In genomic region chr17:42307362-42307927, GRCh38 we compare ENCODE assay signal across 31 cellular contexts. TPM values are rescaled to one million over a fixed set of nuclear protein-coding genes. Genes with fewer than 3 reads are reported as not detected.
DNase-seq lines count a peak whose midpoint lies in the region; ATAC-seq, FAIRE-seq and TF ChIP-seq lines count a peak whose summit lies in the region.
"Had no signal": no experiment of that assay in that cellular context is flagged by ENCODE, and none has a peak within 500 bp of the region (broad histone marks: within the 10 kb centered on the region; RNA-seq: fewer than 3 reads in every experiment).

No MANE protein-coding gene starts in this region.

- H3K4me2 ChIP-seq in neural progenitor cell (no peak overlapping the region), GM23338 (no peak overlapping the region)
- H3K4me2 ChIP-seq: SK-N-SH, smooth muscle cell had no signal

- peaks cover 79% of the 10 kb centered on the region for H3K36me3 Mint-ChIP-seq in activated CD4-positive, alpha-beta T cell treated with anti-CD3 and anti-CD28 coated beads, Interleukin-2, amount 10 ng/mL, durations not matched to agents 7 days and 5 days (ENCODE audit: low read depth)
- H3K36me3 Mint-ChIP-seq in activated CD8-positive, alpha-beta T cell treated with anti-CD3 and anti-CD28 coated beads, Interleukin-2, amount 10 ng/mL, durations not matched to agents 7 days and 5 days (ENCODE audit: low read depth): peaks cover 72% of the 10 kb centered on the region
- no peaks in the 10 kb centered on the region for H3K36me3 Mint-ChIP-seq in neural progenitor cell
- no peaks in the 10 kb centered on the region; the same call in 2 of the 3 replicates for H3K36me3 Mint-ChIP-seq in GM23338 (ENCODE audit: low read depth)
- H3K36me3 Mint-ChIP-seq: brain had no signal

- H3K27ac Mint-ChIP-seq in activated CD4-positive, alpha-beta T cell treated with anti-CD3 and anti-CD28 coated beads, Interleukin-2, amount 10 ng/mL, durations not matched to agents 7 days and 5 days: peak overlapping the region; percentile 66
- peak overlapping the region; percentile 37 for H3K27ac Mint-ChIP-seq in activated CD8-positive, alpha-beta T cell treated with anti-CD3 and anti-CD28 coated beads, Interleukin-2, amount 10 ng/mL, durations not matched to agents 7 days and 5 days
- H3K27ac Mint-ChIP-seq in neural progenitor cell: peak overlapping the region; percentile 17
- no peak overlapping the region for H3K27ac Mint-ChIP-seq in GM23338
- H3K27ac Mint-ChIP-seq: brain; CD8-positive, alpha-beta T cell had no signal

- H4K20me1 ChIP-seq in neural progenitor cell (ENCODE audit: low read depth): no peaks in the 10 kb centered on the region
- no peaks in the 10 kb centered on the region for H4K20me1 ChIP-seq in GM23338 (replicated peaks; ENCODE audit: insufficient read depth)

- 0 out of 2 replicates have a peak, but pooled peaks have one; percentile 31 for TF ChIP-seq POLR2A in GM12892 (IDR thresholded peaks at IDR 0.05; ENCODE audit: low read depth, low read length)

- no peak overlapping the region for H3K9ac ChIP-seq in neural progenitor cell
- H3K9ac ChIP-seq: SK-N-SH had no signal

- no peaks in the 10 kb centered on the region for H3K9me3 ChIP-seq in neural progenitor cell (ENCODE audit: low read depth)
- H3K9me3 ChIP-seq: heart right ventricle, left ventricle myocardium inferior, right atrium auricular region, SK-N-SH, stomach, tibial nerve had no signal

- no peak for FAIRE-seq in GM12892 (lab: Jason Lieb, UNC)
- FAIRE-seq: endothelial cell of umbilical vein, frontal cortex, GM19239, HepG2, keratinocyte had no signal

- H3F3A ChIP-seq in neural progenitor cell (ENCODE audit: low read depth) (peaks cover 17% of the 10 kb centered on the region), GM23338 (replicated peaks; ENCODE audit: low read depth) (peaks cover 5% of the 10 kb centered on the region; the same call in 1 of the 2 replicates)

- H3K9me2 ChIP-seq in GM23338 (ENCODE audit: insufficient read depth): no peaks in the 10 kb centered on the region
- H3K9me2 ChIP-seq: SK-N-SH had no signal

- H2AFZ ChIP-seq in neural progenitor cell (replicated peaks) (no peak overlapping the region), GM23338 (no peak overlapping the region)

- H3K9me3 Mint-ChIP-seq in activated CD4-positive, alpha-beta T cell treated with anti-CD3 and anti-CD28 coated beads, Interleukin-2, amount 10 ng/mL, durations not matched to agents 7 days and 5 days: no peaks in the 10 kb centered on the region
- H3K9me3 Mint-ChIP-seq in activated CD8-positive, alpha-beta T cell treated with anti-CD3 and anti-CD28 coated beads, Interleukin-2, amount 10 ng/mL, durations not matched to agents 7 days and 5 days (ENCODE audit: insufficient read depth): no peaks in the 10 kb centered on the region
- H3K9me3 Mint-ChIP-seq in neural progenitor cell: no peaks in the 10 kb centered on the region
- no peaks in the 10 kb centered on the region; the same call in 2 of the 3 replicates for H3K9me3 Mint-ChIP-seq in GM23338
- H3K9me3 Mint-ChIP-seq: CD8-positive, alpha-beta T cell; H9; neural crest cell had no signal

- H3K36me3 ChIP-seq in neural progenitor cell (no peaks in the 10 kb centered on the region), GM23338 (ENCODE audit: insufficient read depth) (no peaks in the 10 kb centered on the region)

- H3K4me3 Mint-ChIP-seq in activated CD4-positive, alpha-beta T cell treated with anti-CD3 and anti-CD28 coated beads, Interleukin-2, amount 10 ng/mL, durations not matched to agents 7 days and 5 days: no peak overlapping the region
- H3K4me3 Mint-ChIP-seq in activated CD8-positive, alpha-beta T cell treated with anti-CD3 and anti-CD28 coated beads, Interleukin-2, amount 10 ng/mL, durations not matched to agents 7 days and 5 days: no peak overlapping the region
- H3K4me3 Mint-ChIP-seq in neural progenitor cell (no peak overlapping the region), GM23338 (no peak overlapping the region)
- H3K4me3 Mint-ChIP-seq: brain; CD8-positive, alpha-beta T cell; H9; neural crest cell had no signal

- TF ChIP-seq CTCF in neural progenitor cell (IDR thresholded peaks at IDR 0.05) (no peak), GM23338 (conservative IDR thresholded peaks at IDR 0.05; ENCODE audit: low read depth in 2 of 2) (no peak)

- DNase-seq in activated CD4-positive, alpha-beta T cell treated with anti-CD3 and anti-CD28 coated beads, Interleukin-2, amount 10 ng/mL, durations not matched to agents 7 days and 5 days: no peak
- DNase-seq in activated CD4-positive, alpha-beta T cell treated with anti-CD3 and anti-CD28 coated beads, Interleukin-2, amount 50 U/mL, for 1 hour: no peak
- DNase-seq in GM12892 (ENCODE audit: insufficient read length): no peak
- no peak for DNase-seq in activated CD8-positive, alpha-beta T cell treated with anti-CD3 and anti-CD28 coated beads, Interleukin-2, amount 10 ng/mL, durations not matched to agents 7 days and 5 days
- DNase-seq in neural progenitor cell (ENCODE audit: low spot score): no peak
- no peak for DNase-seq in GM19238 (ENCODE audit: insufficient read length, low spot score)
- no peak for DNase-seq in GM23338 (ENCODE audit: low spot score)
- DNase-seq: activated CD4-positive, alpha-beta T cell treated with anti-CD3 and anti-CD28 coated beads for 48 hours; CD8-positive, alpha-beta T cell; H9; heart right ventricle; left ventricle myocardium inferior; mesenchymal stem cell; NCI-H1417 treated with DMSO at 0.1 percent for 48 hours; NCI-H2029 treated with DMSO at 0.1 percent for 48 hours; NCI-H226; NCI-H69; PC-3; SK-N-SH; stomach had no signal

- no peak for ATAC-seq in activated CD8-positive, alpha-beta T cell treated with anti-CD3 and anti-CD28 coated beads, Interleukin-2, amount 10 ng/mL, durations not matched to agents 7 days and 5 days
- ATAC-seq in GM18873 (IDR thresholded peaks at IDR 0.05; ENCODE audit: low FRiP score, unreplicated experiment) (no peak), GM23338 (no peak)
- ATAC-seq: CD8-positive, alpha-beta T cell; heart right ventricle; HepG2; PC-3 had no signal

- CTCF ChIA-PET in activated CD4-positive, alpha-beta T cell treated with anti-CD3 and anti-CD28 coated beads, Interleukin-2, amount 10 ng/mL, durations not matched to agents 7 days and 5 days (lab: Charles Lee): interaction anchor here (22.5 kb wide), 1 partner anchor 98 kb away, joined by 357 read pairs; no protein-coding TSS in a partner anchor
- CTCF ChIA-PET in activated CD8-positive, alpha-beta T cell treated with anti-CD3 and anti-CD28 coated beads, Interleukin-2, amount 10 ng/mL, durations not matched to agents 7 days and 5 days (lab: Charles Lee): interaction anchor here (2.0 kb wide), 1 partner anchor 15 kb away, joined by 4 read pairs; no protein-coding TSS in a partner anchor

- H3K79me2 ChIP-seq in neural progenitor cell (ENCODE audit: low read depth) (no peaks in the 10 kb centered on the region), GM23338 (replicated peaks; ENCODE audit: insufficient read depth) (no peaks in the 10 kb centered on the region)

- no peak overlapping the region for H3K4me3 ChIP-seq in neural progenitor cell
- H3K4me3 ChIP-seq in GM23338: no peak overlapping the region
- H3K4me3 ChIP-seq: heart right ventricle, left ventricle myocardium inferior, right atrium auricular region, smooth muscle cell, stomach, tibial nerve had no signal

- no peaks in the 10 kb centered on the region for H3K27me3 Mint-ChIP-seq in activated CD4-positive, alpha-beta T cell treated with anti-CD3 and anti-CD28 coated beads, Interleukin-2, amount 10 ng/mL, durations not matched to agents 7 days and 5 days
- H3K27me3 Mint-ChIP-seq in activated CD8-positive, alpha-beta T cell treated with anti-CD3 and anti-CD28 coated beads, Interleukin-2, amount 10 ng/mL, durations not matched to agents 7 days and 5 days (ENCODE audit: low read depth): no peaks in the 10 kb centered on the region
- H3K27me3 Mint-ChIP-seq in neural progenitor cell (ENCODE audit: insufficient read depth, low read depth) (peaks cover 8% of the 10 kb centered on the region), GM23338 (ENCODE audit: insufficient read depth, low read depth, poor library complexity) (peaks cover 25% of the 10 kb centered on the region)

- POLR2A ChIA-PET in activated CD4-positive, alpha-beta T cell treated with anti-CD3 and anti-CD28 coated beads, Interleukin-2, amount 10 ng/mL, durations not matched to agents 7 days and 5 days (lab: Charles Lee): no interaction called here
- POLR2A ChIA-PET in activated CD8-positive, alpha-beta T cell treated with anti-CD3 and anti-CD28 coated beads, Interleukin-2, amount 10 ng/mL, durations not matched to agents 7 days and 5 days (lab: Charles Lee): no interaction called here

- H3K4me1 Mint-ChIP-seq in activated CD4-positive, alpha-beta T cell treated with anti-CD3 and anti-CD28 coated beads, Interleukin-2, amount 10 ng/mL, durations not matched to agents 7 days and 5 days: peaks cover 56% of the 10 kb centered on the region
- H3K4me1 Mint-ChIP-seq in activated CD8-positive, alpha-beta T cell treated with anti-CD3 and anti-CD28 coated beads, Interleukin-2, amount 10 ng/mL, durations not matched to agents 7 days and 5 days (ENCODE audit: low read depth): peaks cover 35% of the 10 kb centered on the region
- H3K4me1 Mint-ChIP-seq in neural progenitor cell (peaks cover 23% of the 10 kb centered on the region), GM23338 (peaks cover 29% of the 10 kb centered on the region)

- H3K4me1 ChIP-seq in neural progenitor cell (peaks cover 20% of the 10 kb centered on the region), GM23338 (ENCODE audit: insufficient read depth) (peaks cover 16% of the 10 kb centered on the region)

- H3K27me3 ChIP-seq in neural progenitor cell: no peaks in the 10 kb centered on the region
- no peaks in the 10 kb centered on the region for H3K27me3 ChIP-seq in GM23338 (ENCODE audit: insufficient read depth)
- H3K27me3 ChIP-seq: heart right ventricle, right atrium auricular region, stomach, tibial nerve had no signal

- H3K27ac ChIP-seq in neural progenitor cell: no peak overlapping the region
- no peak overlapping the region for H3K27ac ChIP-seq in GM23338 (ENCODE audit: low read depth)
- H3K27ac ChIP-seq: heart right ventricle, left ventricle myocardium inferior, right atrium auricular region had no signal

RNA-seq across cellular contexts. Expression of gene STAT5A, which starts 19.1 kb away (rescaled TPM):
- total RNA-seq in activated CD4-positive, alpha-beta T cell treated with anti-CD3 and anti-CD28 coated beads, Interleukin-2, amount 10 ng/mL, durations not matched to agents 7 days and 5 days: 100 to 1,000 TPM in 1 of 2 experiments, 10 to 100 TPM in 1; 99.5 to 108 TPM
- 48.4 TPM for polyA plus RNA-seq in GM12892 (2012; ENCODE audit: missing spikeins)
- total RNA-seq in activated CD8-positive, alpha-beta T cell treated with anti-CD3 and anti-CD28 coated beads, Interleukin-2, amount 10 ng/mL, durations not matched to agents 7 days and 5 days: 100 to 1,000 TPM; 117 to 119 TPM
- 6.7 and 10.0 TPM in 2 replicates for total RNA-seq in neural progenitor cell (ENCODE audit: low replicate concordance)
- total RNA-seq in GM23338 (2014; rRNA removed; shearing (Covaris generic)): 14.6 and 18.1 TPM in 2 replicates
- 2.3 and 2.4 TPM in 2 replicates for polyA plus RNA-seq in GM23338 (2016; fragmentation: Nextera tagmentation; extraction: Ambion mirVana)
- total RNA-seq: PC-3 had no signal

RNA-seq across cellular contexts. Expression of gene STAT5B, which starts 31.3 kb away (rescaled TPM):
- total RNA-seq in activated CD4-positive, alpha-beta T cell treated with anti-CD3 and anti-CD28 coated beads, Interleukin-2, amount 10 ng/mL, durations not matched to agents 7 days and 5 days: 100 to 1,000 TPM; 150 to 164 TPM
- polyA plus RNA-seq in GM12892 (2012; ENCODE audit: missing spikeins): 40.7 TPM
- 10 to 100 TPM; 92.7 to 94.4 TPM for total RNA-seq in activated CD8-positive, alpha-beta T cell treated with anti-CD3 and anti-CD28 coated beads, Interleukin-2, amount 10 ng/mL, durations not matched to agents 7 days and 5 days
- total RNA-seq in neural progenitor cell (ENCODE audit: low replicate concordance): 90.7 and 96.4 TPM in 2 replicates
- 47.1 and 60.5 TPM in 2 replicates for total RNA-seq in GM23338 (2014; rRNA removed; shearing (Covaris generic))
- 13.9 and 14.3 TPM in 2 replicates for polyA plus RNA-seq in GM23338 (2016; fragmentation: Nextera tagmentation; extraction: Ambion mirVana)
- total RNA-seq: PC-3 had no signal
